In the genomic region with DNA sequence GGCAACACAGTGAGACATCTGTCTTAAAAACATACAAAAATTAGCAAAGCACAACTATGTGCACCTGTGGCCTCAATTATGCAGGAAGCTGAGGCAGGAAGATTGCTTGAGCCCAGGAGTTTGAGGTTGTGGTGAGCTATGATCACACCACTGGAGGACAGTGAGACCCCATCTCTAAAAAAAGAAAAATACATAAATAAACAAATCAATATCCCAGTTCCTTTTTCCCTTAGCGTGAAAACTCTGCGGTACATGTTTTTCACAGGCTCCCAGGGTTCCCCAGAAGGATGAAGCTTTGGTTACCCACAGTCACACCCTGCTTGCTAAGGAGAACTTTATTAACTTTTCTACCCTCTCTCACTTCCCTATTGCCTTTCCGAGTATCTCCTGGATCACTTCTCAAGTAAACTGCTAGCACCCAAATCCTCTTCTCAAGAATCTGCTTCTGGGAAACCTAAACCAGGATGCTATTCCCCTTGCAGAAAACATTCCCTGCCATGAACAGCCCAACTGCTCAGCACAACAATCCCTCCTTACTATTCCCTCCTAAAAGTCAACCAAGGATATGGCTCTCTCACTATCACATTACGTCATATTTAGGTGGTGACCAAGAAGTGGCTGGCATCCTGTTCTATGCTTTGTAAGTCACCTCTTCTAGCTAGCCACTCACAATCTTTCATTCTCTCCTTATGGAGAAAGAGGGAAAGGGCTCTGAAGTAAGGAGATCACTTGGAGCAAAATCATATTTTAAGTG, we compare ENCODE assay signal across 8 cellular contexts.
DNase-seq lines count a peak whose midpoint lies in the region; ATAC-seq and TF ChIP-seq lines count a peak whose summit lies in the region.

No MANE protein-coding gene starts in this region.

- H3K9me2 ChIP-seq in PC-3 (replicated peaks; ENCODE audit: low read length): no peaks in the 10 kb centered on the region

- no peak overlapping the region for H3K4me2 ChIP-seq in PC-3 (ENCODE audit: low read length)

- no peaks in the 10 kb centered on the region for H3K9me3 ChIP-seq in PC-3 (ENCODE audit: low read length)

- H3K36me3 Mint-ChIP-seq in activated naive CD8-positive, alpha-beta T cell treated with anti-CD3 and anti-CD28 coated beads for 36 hours: peaks cover 18% of the 10 kb centered on the region

- no peaks in the 10 kb centered on the region; the same call in 1 of the 2 replicates for H3K27me3 ChIP-seq in PC-3 (ENCODE audit: low read length)

- H3K36me3 ChIP-seq in PC-3 (ENCODE audit: low read depth, low read length): no peaks in the 10 kb centered on the region

- no peaks in the 10 kb centered on the region for H3K4me1 ChIP-seq in PC-3 (ENCODE audit: insufficient read depth, low read length)

- TF ChIP-seq CTCF in GM12865 (IDR thresholded peaks at IDR 0.05; ENCODE audit: insufficient read depth, low read depth, low read length, missing control alignments) (no peak), PC-3 (conservative IDR thresholded peaks at IDR 0.05; ENCODE audit: low read depth, low read length) (no peak)

- H3K4me3 ChIP-seq in GM12865 (ENCODE audit: low read depth, low read length) (no peak overlapping the region), PC-3 (ENCODE audit: low read length) (no peak overlapping the region)

- no peaks in the 10 kb centered on the region for H3K27me3 Mint-ChIP-seq in activated naive CD8-positive, alpha-beta T cell treated with anti-CD3 and anti-CD28 coated beads for 36 hours

- no peak overlapping the region for H3K9ac ChIP-seq in PC-3 (ENCODE audit: low read length)

- peak overlapping the region; percentile 71 for H3K27ac Mint-ChIP-seq in activated naive CD8-positive, alpha-beta T cell treated with anti-CD3 and anti-CD28 coated beads for 36 hours

- intact Hi-C loops in PC-3 (cut with micrococcal nuclease): no loop called here

- H3F3A ChIP-seq in PC-3 (ENCODE audit: low read length, unreplicated experiment): no peaks in the 10 kb centered on the region

- no peak overlapping the region for H3K27ac ChIP-seq in PC-3 (ENCODE audit: low read length)

- no peaks in the 10 kb centered on the region for H4K20me1 ChIP-seq in PC-3 (ENCODE audit: low read length)

- H3K79me2 ChIP-seq in PC-3 (ENCODE audit: low read length): no peaks in the 10 kb centered on the region

- DNase-seq in GM12865 (ENCODE audit: low read depth) (peak; percentile 48), PC-3 (no peak), NCI-H187 (lab: John Stamatoyannopoulos, UW) (no peak), putamen (ENCODE audit: low spot score) (no peak), nucleus accumbens (lab: John Stamatoyannopoulos, UW) (no peak)
- no peak for DNase-seq in activated naive CD8-positive, alpha-beta T cell treated with anti-CD3 and anti-CD28 coated beads for 36 hours

- POLR2A ChIA-PET in PC-3 (lab: Charles Lee; ENCODE audit: unreplicated experiment): no interaction called here

- peak; percentile 51 for ATAC-seq in GM19455 (IDR thresholded peaks at IDR 0.05; ENCODE audit: unreplicated experiment)
- peak; percentile 49 for ATAC-seq in HG03159 (IDR thresholded peaks at IDR 0.05; ENCODE audit: unreplicated experiment)
- ATAC-seq in PC-3: no peak

- BruUV-seq in PC-3 (replicated peaks; lab: Mats Ljungman, UMichigan): no TSS peak

- CTCF ChIA-PET in PC-3 (lab: Charles Lee): no interaction called here

- peaks cover 77% of the 10 kb centered on the region for H3K4me1 Mint-ChIP-seq in activated naive CD8-positive, alpha-beta T cell treated with anti-CD3 and anti-CD28 coated beads for 36 hours

- H2AFZ ChIP-seq in PC-3 (ENCODE audit: low read length): no peak overlapping the region

- peak overlapping the region; percentile 40 for H3K4me3 Mint-ChIP-seq in activated naive CD8-positive, alpha-beta T cell treated with anti-CD3 and anti-CD28 coated beads for 36 hours

- no peaks in the 10 kb centered on the region for H3K9me3 Mint-ChIP-seq in activated naive CD8-positive, alpha-beta T cell treated with anti-CD3 and anti-CD28 coated beads for 36 hours
